ENCODE assay signal across 9 cellular contexts in the genomic region with DNA sequence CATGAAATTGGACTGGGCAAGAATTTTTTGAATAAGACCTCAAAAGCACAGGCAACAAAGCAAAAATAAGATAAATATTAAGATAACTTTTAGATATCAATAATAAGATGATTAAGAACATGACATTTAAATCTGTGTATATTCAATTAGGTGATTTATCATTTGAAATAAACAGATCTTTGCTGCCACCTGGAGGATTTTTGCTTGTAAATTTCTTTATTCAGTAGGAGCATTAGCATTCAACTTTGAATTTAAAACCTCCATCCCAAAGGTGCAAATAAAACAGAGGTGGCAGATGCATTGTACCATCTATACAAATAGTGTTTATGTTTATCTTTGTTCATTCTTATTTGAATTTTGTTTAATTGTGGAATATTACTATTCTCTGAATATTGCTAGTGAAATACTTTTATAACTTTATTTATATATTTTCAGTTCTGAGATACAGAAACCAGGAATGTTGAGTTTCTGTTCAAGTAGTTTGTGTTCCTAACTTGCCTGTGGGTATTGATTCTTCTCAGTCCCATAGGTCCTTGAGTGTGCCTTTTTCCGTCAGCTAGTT. TPM values are rescaled to one million over a fixed set of nuclear protein-coding genes. Genes with fewer than 3 reads are reported as not detected.
A peak's percentile ranks its signal among the peaks of the same experiment; 100 is the strongest.
DNase-seq lines count a peak whose midpoint lies in the region; ATAC-seq, FAIRE-seq and TF ChIP-seq lines count a peak whose summit lies in the region.
"Had no signal": no experiment of that assay in that cellular context is flagged by ENCODE, and none has a peak within 500 bp of the region (broad histone marks: within the 10 kb centered on the region; RNA-seq: fewer than 3 reads in every experiment).

No MANE protein-coding gene starts in this region.

- POLR2A ChIA-PET in BJ (lab: Charles Lee) = no interaction called here
- POLR2A ChIA-PET in MCF 10A (lab: Yijun Ruan, JAX) = interaction anchor here (0.6 to 1.2 kb wide), 3 partner anchors 16 to 408 kb away, joined by 3 to 4 read pairs (median 3); no protein-coding TSS in a partner anchor
- POLR2A ChIA-PET in HepG2 (lab: Yijun Ruan, JAX) = no interaction called here

- H3K36me3 ChIP-seq in BJ (ENCODE audit: control insufficient read depth, insufficient read depth, low read length) (0 out of 2 replicates have a peak, but pooled peaks cover 1% of the 10 kb centered on the region), HepG2 (replicated peaks in 1 of 2; ENCODE audit: control insufficient read depth in 1 of 2, insufficient read depth in 2 of 2, low read length in 2 of 2) (peaks cover 5 to 18% of the 10 kb centered on the region in 2 experiments)

- TF ChIP-seq RAD21 in HepG2 (CRISPR knock-in tag; IDR thresholded peaks at IDR 0.05) = no peak

- peak overlapping the region; percentile 55 for H3K27ac Mint-ChIP-seq in MCF 10A (ENCODE audit: low read depth, unreplicated experiment)
- H3K27ac Mint-ChIP-seq: stimulated activated naive CD8-positive, alpha-beta T cell treated with anti-CD3 and anti-CD28 coated beads, Interleukin-15, Interleukin-2, amounts not matched to agents 100 ng/mL and 50 ng/mL, for 24 hours had no signal

- no peak for TF ChIP-seq POLR2A in HepG2 (IDR thresholded peaks at IDR 0.05; ENCODE audit: insufficient read depth in 1 of 2, low read depth in 2 of 2, low read length in 2 of 2)

- H3K4me3 ChIP-seq in BJ (ENCODE audit: low read depth, low read length) (no peak overlapping the region), HepG2 (replicated peaks in 1 of 3; ENCODE audit: insufficient read depth in 1 of 3, low read depth in 2 of 3, low read length in 3 of 3) (no peak overlapping the region)

- TF ChIP-seq CTCF in BJ (IDR thresholded peaks at IDR 0.05; ENCODE audit: insufficient read depth, low read depth, low read length) (peak; percentile 40; the same call in 1 of the 2 replicates), GM12873 (IDR thresholded peaks at IDR 0.05; ENCODE audit: insufficient read depth, low read depth, low read length, missing control alignments) (peak; percentile 24), MCF 10A (IDR thresholded peaks at IDR 0.05; ENCODE audit: unreplicated experiment) (no peak), HepG2 (CRISPR knock-in tag; IDR thresholded peaks at IDR 0.05) (no peak)

- CTCF ChIA-PET in BJ (lab: Yijun Ruan, JAX) (interaction anchor here (1.0 kb wide), 1 partner anchor 532 kb away, joined by 3 read pairs; no protein-coding TSS in a partner anchor), MCF 10A (lab: Yijun Ruan, JAX) (interaction anchor here (0.5 to 2.1 kb wide), 5 partner anchors 9 to 1140 kb away, joined by 3 to 6 read pairs (median 5); no protein-coding TSS in a partner anchor), HepG2 (lab: Yijun Ruan, JAX; ENCODE audit: low intra/inter-chr PET ratio, low total read pairs) (no interaction called here)

- no peaks in the 10 kb centered on the region for H3K9me3 Mint-ChIP-seq in MCF 10A (ENCODE audit: unreplicated experiment)
- H3K9me3 Mint-ChIP-seq: stimulated activated naive CD8-positive, alpha-beta T cell treated with anti-CD3 and anti-CD28 coated beads, Interleukin-15, Interleukin-2, amounts not matched to agents 100 ng/mL and 50 ng/mL, for 24 hours had no signal

- FAIRE-seq in HepG2 (lab: Jason Lieb, UNC) = no peak

- no peaks in the 10 kb centered on the region for H3K27me3 Mint-ChIP-seq in MCF 10A (ENCODE audit: insufficient read depth, unreplicated experiment)
- H3K27me3 Mint-ChIP-seq: stimulated activated naive CD8-positive, alpha-beta T cell treated with anti-CD3 and anti-CD28 coated beads, Interleukin-15, Interleukin-2, amounts not matched to agents 100 ng/mL and 50 ng/mL, for 24 hours had no signal

- DNase-seq in BJ (ENCODE audit: low read depth) (no peak), NCI-H345 treated with DMSO at 0.1 percent for 48 hours (lab: John Stamatoyannopoulos, UW; ENCODE audit: unreplicated experiment) (peak; percentile 3), MCF 10A (ENCODE audit: unreplicated experiment) (peak; percentile 60), HepG2 (ENCODE audit: low spot score) (peak; percentile 28), retina (no peak)

- no peak overlapping the region for H3K27ac ChIP-seq in HepG2 (ENCODE audit: extremely low read length, insufficient read depth, low read length)

- no peaks in the 10 kb centered on the region for H3K4me1 Mint-ChIP-seq in MCF 10A (ENCODE audit: insufficient read depth, unreplicated experiment)

- ATAC-seq in HepG2 (no peak), HG03565 (IDR thresholded peaks at IDR 0.05; ENCODE audit: unreplicated experiment) (no peak), HG03135 (IDR thresholded peaks at IDR 0.05; ENCODE audit: unreplicated experiment) (no peak)

- no peaks in the 10 kb centered on the region for H3K9me3 ChIP-seq in HepG2 (ENCODE audit: low read length)

- no peaks in the 10 kb centered on the region for H4K20me1 ChIP-seq in HepG2 (ENCODE audit: insufficient read depth, low read length)

- H3K36me3 Mint-ChIP-seq in MCF 10A (ENCODE audit: insufficient read depth, unreplicated experiment) = peaks cover 12% of the 10 kb centered on the region

- H3K4me2 ChIP-seq in HepG2 (ENCODE audit: low read depth, low read length) = no peak overlapping the region

- no peak for TF ChIP-seq EP300 in HepG2 (IDR thresholded peaks at IDR 0.05; ENCODE audit: low read depth in 2 of 2, low read length in 2 of 2)
- no peak for TF ChIP-seq EP300 in HepG2 (CRISPR knock-in tag; IDR thresholded peaks at IDR 0.05; ENCODE audit: borderline replicate concordance)

- no peaks in the 10 kb centered on the region for H3K79me2 ChIP-seq in HepG2 (ENCODE audit: insufficient read depth, low read length)

- no peaks in the 10 kb centered on the region for H3K4me1 ChIP-seq in HepG2 (ENCODE audit: insufficient read depth, low read length)

- BruUV-seq in MCF 10A (replicated peaks; lab: Mats Ljungman, UMichigan) (no TSS peak), HepG2 (replicated peaks; lab: Mats Ljungman, UMichigan) (no TSS peak)

- intact Hi-C loops in MCF 10A (cut with micrococcal nuclease) = loop anchor here (1.0 to 5.0 kb wide), 4 partner anchors 64 to 625 kb away; no protein-coding TSS in a partner anchor
- intact Hi-C loops in HepG2 (cut with micrococcal nuclease; ENCODE audit: unreplicated experiment) = no loop called here

- 97% methylated on average over 1 of the region's 1 CpG for WGBS in HepG2 (ENCODE audit: low lambda C conversion rate)

- in situ Hi-C loops in HepG2 (cut with HindIII; ENCODE audit: extremely low pct_ligation_motif_present, low pct_unique_long_range_greater_than_20kb) = loop anchor here (10.0 kb wide), 1 partner anchor 1008 kb away; no protein-coding TSS in a partner anchor

- no peaks in the 10 kb centered on the region for H3K27me3 ChIP-seq in BJ (ENCODE audit: control insufficient read depth, insufficient read depth, low read length)
- H3K27me3 ChIP-seq in HepG2 (ENCODE audit: control insufficient read depth in 1 of 2, insufficient read depth in 2 of 2, low read length in 2 of 2) = no peaks in the 10 kb centered on the region

- no peak overlapping the region for H3K4me3 Mint-ChIP-seq in MCF 10A (ENCODE audit: unreplicated experiment)
- H3K4me3 Mint-ChIP-seq: stimulated activated naive CD8-positive, alpha-beta T cell treated with anti-CD3 and anti-CD28 coated beads, Interleukin-15, Interleukin-2, amounts not matched to agents 100 ng/mL and 50 ng/mL, for 24 hours had no signal

- no peak overlapping the region for H3K9ac ChIP-seq in HepG2 (ENCODE audit: insufficient read depth, low read depth, low read length)

- H2AFZ ChIP-seq in HepG2 (ENCODE audit: low read length) = no peak overlapping the region

TF ChIP-seq in HepG2, 621 proteins besides CTCF, POLR2A, EP300 and RAD21:
- peak; percentile 25 for TF ChIP-seq STAG1 (CRISPR knock-in tag; IDR thresholded peaks at IDR 0.05)
- TF ChIP-seq ZNF530 (CRISPR knock-in tag; IDR thresholded peaks at IDR 0.05; ENCODE audit: low read depth) = no peak
TF ChIP-seq in HepG2: peak in this region for 1.

RNA-seq across cellular contexts. Expression of gene COG6, which starts 20.9 kb away (rescaled TPM):
- polyA plus RNA-seq in BJ (2011; rRNA removed) (14.4 and 26.7 TPM in 2 replicates), HepG2 (2011; rRNA removed) (17.4 and 26.1 TPM in 2 replicates)
- 11.2 and 12.2 TPM in 2 replicates for polyA minus RNA-seq in BJ (2011; rRNA and poly(A)+ RNA removed)
- total RNA-seq in MCF 10A (2022) (28.8 and 37.6 TPM in 2 replicates), HepG2 (2016; rRNA removed; fragmentation: Illumina TruSeq; extraction: Trizol) (23.5 and 34.7 TPM in 2 replicates)
- 4.1 and 4.7 TPM in 2 replicates for total RNA-seq in HepG2 (2016; cell fraction: cytosol; rRNA removed; fragmentation: Illumina TruSeq; extraction: Trizol; ENCODE audit: low read depth)
- total RNA-seq in HepG2 (2016; cell fraction: insoluble cytoplasmic fraction; rRNA removed; fragmentation: Illumina TruSeq; extraction: Trizol) = 21.9 and 30.5 TPM in 2 replicates
- 5.7 and 6.7 TPM in 2 replicates for total RNA-seq in HepG2 (2016; cell fraction: membrane; rRNA removed; fragmentation: Illumina TruSeq; extraction: Trizol)
- total RNA-seq in HepG2 (2016; cell fraction: nucleus; rRNA removed; fragmentation: Illumina TruSeq; extraction: Trizol) = 46.8 and 49.6 TPM in 2 replicates
- polyA plus RNA-seq in HepG2 (2011; cell fraction: cytosol; rRNA removed) = 9.3 and 12.5 TPM in 2 replicates
- polyA plus RNA-seq in HepG2 (2011; cell fraction: nucleus; rRNA removed) = 13.1 and 27.1 TPM in 2 replicates
- polyA plus RNA-seq in HepG2 (2012) = 7.6 and 16.7 TPM in 2 replicates
- 0.73 and 0.87 TPM in 2 replicates for polyA plus RNA-seq in HepG2 (2016; cell fraction: cytosol; fragmentation: Illumina TruSeq; extraction: Trizol; ENCODE audit: low read depth)
- 22.0 and 24.0 TPM in 2 replicates for polyA plus RNA-seq in HepG2 (2016; cell fraction: insoluble cytoplasmic fraction; fragmentation: Illumina TruSeq; extraction: Trizol; ENCODE audit: low read depth)
- 2.4 and 2.5 TPM in 2 replicates for polyA plus RNA-seq in HepG2 (2016; cell fraction: membrane; fragmentation: Illumina TruSeq; extraction: Trizol; ENCODE audit: low read depth)
- polyA plus RNA-seq in HepG2 (2016; cell fraction: nucleus; fragmentation: Illumina TruSeq; extraction: Trizol; ENCODE audit: insufficient read depth, low read depth) = 23.2 and 24.7 TPM in 2 replicates
- polyA minus RNA-seq in HepG2 (2011; rRNA and poly(A)+ RNA removed; ENCODE audit: low replicate concordance) = 5.1 and 18.3 TPM in 2 replicates
- polyA minus RNA-seq in HepG2 (2011; cell fraction: cytosol; rRNA and poly(A)+ RNA removed) = 34.5 and 43.9 TPM in 2 replicates
- 75.1 and 77.6 TPM in 2 replicates for polyA minus RNA-seq in HepG2 (2011; cell fraction: nucleus; rRNA and poly(A)+ RNA removed)

Comparison
In these comparisons a context has a peak if more than half of its experiments do, and no peak if none do; other contexts are left out.
1. DNase-seq: peak in NCI-H345 treated with DMSO at 0.1 percent for 48 hours (single experiment), MCF 10A (single experiment) and HepG2 (single experiment); none in BJ (single experiment) and retina (single experiment).
2. CTCF ChIP-seq: peak in BJ (single experiment) and GM12873 (single experiment); none in MCF 10A (single experiment) and HepG2 (single experiment).